Comparison of ENCODE assay signal across 9 cellular contexts in the genomic region with DNA sequence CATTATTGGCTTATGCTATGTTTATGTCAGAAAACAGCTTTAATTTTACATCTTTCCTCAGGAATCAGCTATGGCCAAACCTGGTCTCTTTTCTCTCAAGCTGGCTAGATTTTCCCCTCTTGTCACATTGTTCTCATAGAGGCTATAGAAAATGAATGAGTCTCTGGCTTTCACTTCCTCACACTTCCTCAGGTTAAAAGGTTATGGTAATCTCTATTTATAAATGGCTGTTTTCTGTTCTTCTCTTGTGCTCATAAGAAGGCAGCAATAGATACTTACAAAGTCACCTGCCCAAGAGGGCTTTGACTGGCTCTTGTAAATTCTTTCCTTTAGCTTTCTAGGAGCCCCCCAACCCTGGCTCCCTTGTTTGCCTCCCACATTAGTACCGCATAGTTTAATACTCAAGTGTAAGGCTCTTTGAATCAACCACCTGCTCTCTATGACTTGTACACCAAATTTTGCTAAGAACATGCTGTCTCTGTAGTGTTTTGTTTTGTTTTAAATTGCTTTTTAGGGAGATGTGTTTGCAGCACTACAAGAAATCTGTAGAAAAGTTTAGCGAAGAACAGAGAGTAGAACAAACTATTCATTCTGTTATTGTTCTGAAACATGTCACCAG.
DNase-seq lines count a peak whose midpoint lies in the region; ATAC-seq and TF ChIP-seq lines count a peak whose summit lies in the region.
"Had no signal": no experiment of that assay in that cellular context is flagged by ENCODE, and none has a peak within 500 bp of the region (broad histone marks: within the 10 kb centered on the region; RNA-seq: fewer than 3 reads in every experiment).

No MANE protein-coding gene starts in this region.

- DNase-seq in glomerular endothelial cell (ENCODE audit: extremely low read depth, low read depth, low spot score) (peak; percentile 9), medulla oblongata (ENCODE audit: extremely low spot score) (no peak), dorsolateral prefrontal cortex (no peak), upper lobe of right lung (no peak)
- no peak for DNase-seq in stimulated activated CD4-positive, alpha-beta T cell treated with anti-CD3 and anti-CD28 coated beads, Interleukin-4, amount 100 ng/mL, for 1 hour
- DNase-seq: stimulated activated naive CD4-positive, alpha-beta T cell treated with Interleukin-2 at 50 U/mL for 16 hours had no signal

- H3K4me3 ChIP-seq in dorsolateral prefrontal cortex, result no peak overlapping the region
- H3K4me3 ChIP-seq in upper lobe of right lung, result no peak overlapping the region

- TF ChIP-seq CTCF in dorsolateral prefrontal cortex (IDR thresholded peaks at IDR 0.05 in 54 of 56, conservative IDR thresholded peaks at IDR 0.05 in 2 of 56; ENCODE audit: low read depth in 1 of 56, partially characterized antibody in 56 of 56) (no peak), upper lobe of right lung (IDR thresholded peaks at IDR 0.05) (no peak)

- H3K36me3 ChIP-seq in upper lobe of right lung, result no peaks in the 10 kb centered on the region

- H3K27me3 ChIP-seq in dorsolateral prefrontal cortex (no peaks in the 10 kb centered on the region), upper lobe of right lung (no peaks in the 10 kb centered on the region)

- H3K9me3 ChIP-seq in upper lobe of right lung, result no peaks in the 10 kb centered on the region

- intact Hi-C loops in dorsolateral prefrontal cortex (cut with DNase I), result no loop called here
- intact Hi-C loops in upper lobe of right lung (cut with DNase I), result no loop called here

- no peak overlapping the region for H3K27ac ChIP-seq in dorsolateral prefrontal cortex
- H3K27ac ChIP-seq in upper lobe of right lung, result no peak overlapping the region

- ATAC-seq in GM18873 (IDR thresholded peaks at IDR 0.05; ENCODE audit: low FRiP score, unreplicated experiment) (peak; percentile 96), GM21723 (IDR thresholded peaks at IDR 0.05; ENCODE audit: unreplicated experiment) (peak; percentile 99), HG03521 (IDR thresholded peaks at IDR 0.05; ENCODE audit: unreplicated experiment) (peak; percentile 96), upper lobe of right lung (no peak)

- H3K4me1 ChIP-seq in upper lobe of right lung, result no peaks in the 10 kb centered on the region
